1 cellular context compared by ENCODE assay signal in the genomic region with DNA sequence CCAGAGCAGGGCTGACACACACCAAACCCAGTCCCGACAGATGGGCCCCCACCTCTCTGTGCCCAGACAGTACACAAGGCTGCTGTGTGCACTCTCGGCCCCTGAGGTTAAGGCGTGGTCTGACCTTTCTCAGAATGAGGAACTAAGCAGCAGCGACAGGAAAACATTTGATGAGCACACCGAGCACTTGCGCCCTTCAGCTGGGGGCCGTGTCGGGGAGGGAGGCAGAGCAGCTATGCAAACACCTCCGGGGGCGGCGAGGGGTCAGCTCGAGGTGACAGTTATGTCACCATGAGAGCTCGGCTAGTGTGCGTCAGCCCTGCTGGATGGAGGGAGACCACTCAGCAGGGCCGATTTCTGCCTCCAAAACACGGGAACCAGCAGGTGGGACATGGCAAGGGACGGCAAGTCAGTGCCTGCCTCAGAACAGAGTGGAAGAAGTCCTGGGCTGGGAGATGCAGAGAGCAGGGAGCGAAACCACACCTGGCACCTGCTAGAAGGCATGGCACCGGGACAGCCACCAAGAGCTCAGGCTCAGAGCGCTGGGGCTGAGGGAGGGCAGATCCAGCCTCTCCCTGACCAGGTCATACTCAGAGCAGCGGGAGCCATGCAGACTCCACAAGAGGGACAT.
A peak's percentile ranks its signal among the peaks of the same experiment; 100 is the strongest.
TF ChIP-seq lines count a peak whose summit lies in the region.

No MANE protein-coding gene starts in this region.

TF ChIP-seq in HepG2, 621 proteins besides CTCF, POLR2A, EP300 and RAD21 (continued from another document and continues in another):
- TF ChIP-seq, protein P1, sequence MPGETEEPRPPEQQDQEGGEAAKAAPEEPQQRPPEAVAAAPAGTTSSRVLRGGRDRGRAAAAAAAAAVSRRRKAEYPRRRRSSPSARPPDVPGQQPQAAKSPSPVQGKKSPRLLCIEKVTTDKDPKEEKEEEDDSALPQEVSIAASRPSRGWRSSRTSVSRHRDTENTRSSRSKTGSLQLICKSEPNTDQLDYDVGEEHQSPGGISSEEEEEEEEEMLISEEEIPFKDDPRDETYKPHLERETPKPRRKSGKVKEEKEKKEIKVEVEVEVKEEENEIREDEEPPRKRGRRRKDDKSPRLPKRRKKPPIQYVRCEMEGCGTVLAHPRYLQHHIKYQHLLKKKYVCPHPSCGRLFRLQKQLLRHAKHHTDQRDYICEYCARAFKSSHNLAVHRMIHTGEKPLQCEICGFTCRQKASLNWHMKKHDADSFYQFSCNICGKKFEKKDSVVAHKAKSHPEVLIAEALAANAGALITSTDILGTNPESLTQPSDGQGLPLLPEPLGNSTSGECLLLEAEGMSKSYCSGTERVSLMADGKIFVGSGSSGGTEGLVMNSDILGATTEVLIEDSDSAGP (CRISPR knock-in tag; IDR thresholded peaks at IDR 0.05; ENCODE audit: borderline replicate concordance): peak; percentile 97
- TF ChIP-seq, protein P2, sequence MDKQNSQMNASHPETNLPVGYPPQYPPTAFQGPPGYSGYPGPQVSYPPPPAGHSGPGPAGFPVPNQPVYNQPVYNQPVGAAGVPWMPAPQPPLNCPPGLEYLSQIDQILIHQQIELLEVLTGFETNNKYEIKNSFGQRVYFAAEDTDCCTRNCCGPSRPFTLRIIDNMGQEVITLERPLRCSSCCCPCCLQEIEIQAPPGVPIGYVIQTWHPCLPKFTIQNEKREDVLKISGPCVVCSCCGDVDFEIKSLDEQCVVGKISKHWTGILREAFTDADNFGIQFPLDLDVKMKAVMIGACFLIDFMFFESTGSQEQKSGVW (CRISPR knock-in tag; IDR thresholded peaks at IDR 0.05; ENCODE audit: borderline replicate concordance): no peak
- TF ChIP-seq SNRNP70 (IDR thresholded peaks at IDR 0.05; ENCODE audit: low read depth, low read length) (no peak), ZNF460 (CRISPR knock-in tag; IDR thresholded peaks at IDR 0.05; ENCODE audit: borderline replicate concordance) (no peak; the same call in 1 of the 2 replicates), FOSL1 (CRISPR knock-in tag; IDR thresholded peaks at IDR 0.05; ENCODE audit: borderline replicate concordance) (peak; percentile 40; the same call in 1 of the 2 replicates), NAIF1 (CRISPR knock-in tag; IDR thresholded peaks at IDR 0.05; ENCODE audit: borderline replicate concordance) (no peak), ZNF264 (CRISPR knock-in tag; IDR thresholded peaks at IDR 0.05) (0 out of 2 replicates have a peak, but pooled peaks have one; percentile 70), ZKSCAN1 (IDR thresholded peaks at IDR 0.05; ENCODE audit: low read length) (no peak), EED (CRISPR knock-in tag; IDR thresholded peaks at IDR 0.05) (0 out of 2 replicates have a peak, but pooled peaks have one; percentile 17), ESRRA (CRISPR knock-in tag; IDR thresholded peaks at IDR 0.05; ENCODE audit: low read depth) (peak; percentile 96), TEAD2 (CRISPR knock-in tag; IDR thresholded peaks at IDR 0.05) (no peak), ZNF441 (CRISPR knock-in tag; IDR thresholded peaks at IDR 0.05; ENCODE audit: borderline replicate concordance) (peak; percentile 63), NR2F1 (CRISPR knock-in tag; IDR thresholded peaks at IDR 0.05) (peak; percentile 99 to 100), KDM3A (CRISPR knock-in tag; IDR thresholded peaks at IDR 0.05; ENCODE audit: low read depth) (peak; percentile 86), SIX4 (CRISPR knock-in tag; IDR thresholded peaks at IDR 0.05) (peak; percentile 77), ZSCAN30 (CRISPR knock-in tag; IDR thresholded peaks at IDR 0.05) (no peak), ZFP37 (CRISPR knock-in tag; IDR thresholded peaks at IDR 0.05; ENCODE audit: borderline replicate concordance) (no peak; the same call in 1 of the 2 replicates), FOSL2 (CRISPR knock-in tag; IDR thresholded peaks at IDR 0.05) (peak; percentile 91), KDM1A (CRISPR knock-in tag; IDR thresholded peaks at IDR 0.05) (no peak; the same call in 1 of the 2 replicates), CREM (IDR thresholded peaks at IDR 0.05) (peak; percentile 93), CREM (CRISPR knock-in tag; IDR thresholded peaks at IDR 0.05) (no peak), CBFB (CRISPR knock-in tag; IDR thresholded peaks at IDR 0.05) (peak; percentile 78), DNMT1 (CRISPR knock-in tag; IDR thresholded peaks at IDR 0.05) (no peak)
- TF ChIP-seq, protein P3, sequence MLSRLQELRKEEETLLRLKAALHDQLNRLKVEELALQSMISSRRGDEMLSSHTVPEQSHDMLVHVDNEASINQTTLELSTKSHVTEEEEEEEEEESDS (CRISPR knock-in tag; IDR thresholded peaks at IDR 0.05; ENCODE audit: borderline replicate concordance): 0 out of 2 replicates have a peak, but pooled peaks have one; percentile 59
- TF ChIP-seq, protein P4, sequence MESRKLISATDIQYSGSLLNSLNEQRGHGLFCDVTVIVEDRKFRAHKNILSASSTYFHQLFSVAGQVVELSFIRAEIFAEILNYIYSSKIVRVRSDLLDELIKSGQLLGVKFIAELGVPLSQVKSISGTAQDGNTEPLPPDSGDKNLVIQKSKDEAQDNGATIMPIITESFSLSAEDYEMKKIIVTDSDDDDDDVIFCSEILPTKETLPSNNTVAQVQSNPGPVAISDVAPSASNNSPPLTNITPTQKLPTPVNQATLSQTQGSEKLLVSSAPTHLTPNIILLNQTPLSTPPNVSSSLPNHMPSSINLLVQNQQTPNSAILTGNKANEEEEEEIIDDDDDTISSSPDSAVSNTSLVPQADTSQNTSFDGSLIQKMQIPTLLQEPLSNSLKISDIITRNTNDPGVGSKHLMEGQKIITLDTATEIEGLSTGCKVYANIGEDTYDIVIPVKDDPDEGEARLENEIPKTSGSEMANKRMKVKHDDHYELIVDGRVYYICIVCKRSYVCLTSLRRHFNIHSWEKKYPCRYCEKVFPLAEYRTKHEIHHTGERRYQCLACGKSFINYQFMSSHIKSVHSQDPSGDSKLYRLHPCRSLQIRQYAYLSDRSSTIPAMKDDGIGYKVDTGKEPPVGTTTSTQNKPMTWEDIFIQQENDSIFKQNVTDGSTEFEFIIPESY (CRISPR knock-in tag; IDR thresholded peaks at IDR 0.05): peak; percentile 75
- TF ChIP-seq, protein P5, sequence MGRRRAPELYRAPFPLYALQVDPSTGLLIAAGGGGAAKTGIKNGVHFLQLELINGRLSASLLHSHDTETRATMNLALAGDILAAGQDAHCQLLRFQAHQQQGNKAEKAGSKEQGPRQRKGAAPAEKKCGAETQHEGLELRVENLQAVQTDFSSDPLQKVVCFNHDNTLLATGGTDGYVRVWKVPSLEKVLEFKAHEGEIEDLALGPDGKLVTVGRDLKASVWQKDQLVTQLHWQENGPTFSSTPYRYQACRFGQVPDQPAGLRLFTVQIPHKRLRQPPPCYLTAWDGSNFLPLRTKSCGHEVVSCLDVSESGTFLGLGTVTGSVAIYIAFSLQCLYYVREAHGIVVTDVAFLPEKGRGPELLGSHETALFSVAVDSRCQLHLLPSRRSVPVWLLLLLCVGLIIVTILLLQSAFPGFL (CRISPR knock-in tag; IDR thresholded peaks at IDR 0.05): no peak
- TF ChIP-seq, protein P6, sequence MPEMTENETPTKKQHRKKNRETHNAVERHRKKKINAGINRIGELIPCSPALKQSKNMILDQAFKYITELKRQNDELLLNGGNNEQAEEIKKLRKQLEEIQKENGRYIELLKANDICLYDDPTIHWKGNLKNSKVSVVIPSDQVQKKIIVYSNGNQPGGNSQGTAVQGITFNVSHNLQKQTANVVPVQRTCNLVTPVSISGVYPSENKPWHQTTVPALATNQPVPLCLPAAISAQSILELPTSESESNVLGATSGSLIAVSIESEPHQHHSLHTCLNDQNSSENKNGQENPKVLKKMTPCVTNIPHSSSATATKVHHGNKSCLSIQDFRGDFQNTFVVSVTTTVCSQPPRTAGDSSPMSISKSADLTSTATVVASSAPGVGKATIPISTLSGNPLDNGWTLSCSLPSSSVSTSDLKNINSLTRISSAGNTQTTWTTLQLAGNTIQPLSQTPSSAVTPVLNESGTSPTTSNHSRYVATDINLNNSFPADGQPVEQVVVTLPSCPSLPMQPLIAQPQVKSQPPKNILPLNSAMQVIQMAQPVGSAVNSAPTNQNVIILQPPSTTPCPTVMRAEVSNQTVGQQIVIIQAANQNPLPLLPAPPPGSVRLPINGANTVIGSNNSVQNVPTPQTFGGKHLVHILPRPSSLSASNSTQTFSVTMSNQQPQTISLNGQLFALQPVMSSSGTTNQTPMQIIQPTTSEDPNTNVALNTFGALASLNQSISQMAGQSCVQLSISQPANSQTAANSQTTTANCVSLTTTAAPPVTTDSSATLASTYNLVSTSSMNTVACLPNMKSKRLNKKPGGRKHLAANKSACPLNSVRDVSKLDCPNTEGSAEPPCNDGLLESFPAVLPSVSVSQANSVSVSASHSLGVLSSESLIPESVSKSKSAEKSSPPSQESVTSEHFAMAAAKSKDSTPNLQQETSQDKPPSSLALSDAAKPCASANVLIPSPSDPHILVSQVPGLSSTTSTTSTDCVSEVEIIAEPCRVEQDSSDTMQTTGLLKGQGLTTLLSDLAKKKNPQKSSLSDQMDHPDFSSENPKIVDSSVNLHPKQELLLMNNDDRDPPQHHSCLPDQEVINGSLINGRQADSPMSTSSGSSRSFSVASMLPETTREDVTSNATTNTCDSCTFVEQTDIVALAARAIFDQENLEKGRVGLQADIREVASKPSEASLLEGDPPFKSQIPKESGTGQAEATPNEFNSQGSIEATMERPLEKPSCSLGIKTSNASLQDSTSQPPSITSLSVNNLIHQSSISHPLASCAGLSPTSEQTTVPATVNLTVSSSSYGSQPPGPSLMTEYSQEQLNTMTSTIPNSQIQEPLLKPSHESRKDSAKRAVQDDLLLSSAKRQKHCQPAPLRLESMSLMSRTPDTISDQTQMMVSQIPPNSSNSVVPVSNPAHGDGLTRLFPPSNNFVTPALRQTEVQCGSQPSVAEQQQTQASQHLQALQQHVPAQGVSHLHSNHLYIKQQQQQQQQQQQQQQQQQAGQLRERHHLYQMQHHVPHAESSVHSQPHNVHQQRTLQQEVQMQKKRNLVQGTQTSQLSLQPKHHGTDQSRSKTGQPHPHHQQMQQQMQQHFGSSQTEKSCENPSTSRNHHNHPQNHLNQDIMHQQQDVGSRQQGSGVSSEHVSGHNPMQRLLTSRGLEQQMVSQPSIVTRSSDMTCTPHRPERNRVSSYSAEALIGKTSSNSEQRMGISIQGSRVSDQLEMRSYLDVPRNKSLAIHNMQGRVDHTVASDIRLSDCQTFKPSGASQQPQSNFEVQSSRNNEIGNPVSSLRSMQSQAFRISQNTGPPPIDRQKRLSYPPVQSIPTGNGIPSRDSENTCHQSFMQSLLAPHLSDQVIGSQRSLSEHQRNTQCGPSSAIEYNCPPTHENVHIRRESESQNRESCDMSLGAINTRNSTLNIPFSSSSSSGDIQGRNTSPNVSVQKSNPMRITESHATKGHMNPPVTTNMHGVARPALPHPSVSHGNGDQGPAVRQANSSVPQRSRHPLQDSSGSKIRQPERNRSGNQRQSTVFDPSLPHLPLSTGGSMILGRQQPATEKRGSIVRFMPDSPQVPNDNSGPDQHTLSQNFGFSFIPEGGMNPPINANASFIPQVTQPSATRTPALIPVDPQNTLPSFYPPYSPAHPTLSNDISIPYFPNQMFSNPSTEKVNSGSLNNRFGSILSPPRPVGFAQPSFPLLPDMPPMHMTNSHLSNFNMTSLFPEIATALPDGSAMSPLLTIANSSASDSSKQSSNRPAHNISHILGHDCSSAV (CRISPR knock-in tag; IDR thresholded peaks at IDR 0.05; ENCODE audit: borderline replicate concordance): no peak; the same call in 1 of the 2 replicates
- TF ChIP-seq, protein P7, sequence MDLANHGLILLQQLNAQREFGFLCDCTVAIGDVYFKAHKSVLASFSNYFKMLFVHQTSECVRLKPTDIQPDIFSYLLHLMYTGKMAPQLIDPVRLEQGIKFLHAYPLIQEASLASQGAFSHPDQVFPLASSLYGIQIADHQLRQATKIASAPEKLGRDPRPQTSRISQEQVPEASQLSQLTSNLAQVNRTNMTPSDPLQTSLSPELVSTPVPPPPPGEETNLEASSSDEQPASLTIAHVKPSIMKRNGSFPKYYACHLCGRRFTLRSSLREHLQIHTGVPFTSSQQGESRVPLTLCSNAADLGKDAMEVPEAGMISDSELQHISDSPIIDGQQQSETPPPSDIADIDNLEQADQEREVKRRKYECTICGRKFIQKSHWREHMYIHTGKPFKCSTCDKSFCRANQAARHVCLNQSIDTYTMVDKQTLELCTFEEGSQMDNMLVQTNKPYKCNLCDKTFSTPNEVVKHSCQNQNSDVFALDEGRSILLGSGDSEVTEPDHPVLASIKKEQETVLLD (CRISPR knock-in tag; IDR thresholded peaks at IDR 0.05; ENCODE audit: low read depth): peak; percentile 66; the same call in 1 of the 2 replicates
- TF ChIP-seq, protein P8, sequence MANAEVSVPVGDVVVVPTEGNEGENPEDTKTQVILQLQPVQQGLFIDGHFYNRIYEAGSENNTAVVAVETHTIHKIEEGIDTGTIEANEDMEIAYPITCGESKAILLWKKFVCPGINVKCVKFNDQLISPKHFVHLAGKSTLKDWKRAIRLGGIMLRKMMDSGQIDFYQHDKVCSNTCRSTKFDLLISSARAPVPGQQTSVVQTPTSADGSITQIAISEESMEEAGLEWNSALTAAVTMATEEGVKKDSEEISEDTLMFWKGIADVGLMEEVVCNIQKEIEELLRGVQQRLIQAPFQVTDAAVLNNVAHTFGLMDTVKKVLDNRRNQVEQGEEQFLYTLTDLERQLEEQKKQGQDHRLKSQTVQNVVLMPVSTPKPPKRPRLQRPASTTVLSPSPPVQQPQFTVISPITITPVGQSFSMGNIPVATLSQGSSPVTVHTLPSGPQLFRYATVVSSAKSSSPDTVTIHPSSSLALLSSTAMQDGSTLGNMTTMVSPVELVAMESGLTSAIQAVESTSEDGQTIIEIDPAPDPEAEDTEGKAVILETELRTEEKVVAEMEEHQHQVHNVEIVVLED (CRISPR knock-in tag; IDR thresholded peaks at IDR 0.05; ENCODE audit: borderline replicate concordance): peak; percentile 75
- TF ChIP-seq, protein P9, sequence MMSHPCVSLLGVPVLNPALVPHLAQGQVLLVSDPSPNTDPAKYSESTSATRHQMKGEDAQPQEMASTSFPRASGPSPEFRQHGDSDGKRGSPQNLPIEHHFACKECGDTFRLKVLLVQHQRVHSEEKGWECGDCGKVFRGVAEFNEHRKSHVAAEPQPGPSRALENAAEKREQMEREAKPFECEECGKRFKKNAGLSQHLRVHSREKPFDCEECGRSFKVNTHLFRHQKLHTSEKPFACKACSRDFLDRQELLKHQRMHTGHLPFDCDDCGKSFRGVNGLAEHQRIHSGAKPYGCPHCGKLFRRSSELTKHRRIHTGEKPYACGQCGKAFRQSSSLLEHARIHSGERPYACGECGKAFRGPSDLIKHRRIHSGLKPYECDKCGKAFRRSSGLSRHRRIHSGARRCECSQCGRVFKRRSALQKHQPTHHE (CRISPR knock-in tag; IDR thresholded peaks at IDR 0.05; ENCODE audit: borderline replicate concordance): peak; percentile 92; the same call in 1 of the 2 replicates
